In the genomic region with DNA sequence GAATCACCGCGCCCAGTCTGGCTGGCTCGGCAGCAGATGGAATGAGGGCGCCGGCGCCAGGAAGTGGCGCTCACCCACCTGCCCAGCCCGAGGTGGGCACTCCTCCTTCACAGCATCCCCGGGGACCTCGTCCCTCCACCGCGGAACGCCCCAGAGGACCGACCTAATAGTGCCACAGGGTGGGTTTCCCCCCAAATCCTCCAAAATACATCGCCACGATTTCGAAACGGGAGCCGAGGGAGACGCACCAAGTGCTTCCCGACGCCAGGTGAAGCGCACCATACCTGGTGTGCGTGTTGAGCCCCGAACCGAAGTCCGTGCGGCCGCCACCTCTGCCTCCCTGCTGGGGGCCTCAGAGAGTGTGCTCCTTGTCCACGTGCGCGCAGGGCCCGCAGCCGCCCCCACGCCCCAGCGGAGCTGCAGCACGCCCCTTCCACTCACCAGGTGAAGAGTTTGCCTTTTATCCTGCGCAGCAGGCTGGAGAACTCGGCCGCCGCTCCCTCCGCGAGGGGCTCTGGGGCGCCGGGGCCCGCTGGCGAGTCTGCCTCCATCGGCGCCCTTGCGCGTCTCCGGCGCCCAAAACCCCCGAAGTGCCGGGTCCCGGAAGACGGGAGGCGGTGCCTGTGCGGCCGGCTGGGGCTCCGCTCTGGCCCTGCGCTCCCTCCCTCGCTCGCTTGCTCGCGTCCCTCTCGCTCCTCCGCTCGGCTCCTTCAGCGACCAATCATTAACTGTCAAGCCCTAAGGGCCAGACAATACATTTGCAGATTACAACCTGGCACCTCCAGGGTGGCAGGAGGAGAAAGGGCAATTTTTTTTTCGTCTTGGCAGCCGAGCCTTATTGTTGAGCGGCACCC, we compare ENCODE assay signal across 1 cellular context.
A peak's percentile ranks its signal among the peaks of the same experiment; 100 is the strongest.
TF ChIP-seq lines count a peak whose summit lies in the region.

Gene SLC35F2 (minus strand): TSS at position 571 of the 854 bp plus-strand sequence. CDS start 20 bp downstream, at position 551.

TF ChIP-seq in K562, 482 proteins besides CTCF, POLR2A, EP300 and RAD21 (continued from another document and continues in another):
- no peak for TF ChIP-seq ATF1 (CRISPR knock-in tag; IDR thresholded peaks at IDR 0.05)
- peak; percentile 41; the same call in 1 of the 2 replicates for TF ChIP-seq ATF1 (tag; IDR thresholded peaks at IDR 0.05)
- peak; percentile 14; the same call in 1 of the 2 replicates for TF ChIP-seq CBFA2T2 (conservative IDR thresholded peaks at IDR 0.05)
- no peak for TF ChIP-seq RBM17 (IDR thresholded peaks at IDR 0.05; ENCODE audit: borderline replicate concordance, low read depth, low read length)
- no peak for TF ChIP-seq ZNF79 (CRISPR knock-in tag; IDR thresholded peaks at IDR 0.05; ENCODE audit: low read depth)
- TF ChIP-seq, protein P1, sequence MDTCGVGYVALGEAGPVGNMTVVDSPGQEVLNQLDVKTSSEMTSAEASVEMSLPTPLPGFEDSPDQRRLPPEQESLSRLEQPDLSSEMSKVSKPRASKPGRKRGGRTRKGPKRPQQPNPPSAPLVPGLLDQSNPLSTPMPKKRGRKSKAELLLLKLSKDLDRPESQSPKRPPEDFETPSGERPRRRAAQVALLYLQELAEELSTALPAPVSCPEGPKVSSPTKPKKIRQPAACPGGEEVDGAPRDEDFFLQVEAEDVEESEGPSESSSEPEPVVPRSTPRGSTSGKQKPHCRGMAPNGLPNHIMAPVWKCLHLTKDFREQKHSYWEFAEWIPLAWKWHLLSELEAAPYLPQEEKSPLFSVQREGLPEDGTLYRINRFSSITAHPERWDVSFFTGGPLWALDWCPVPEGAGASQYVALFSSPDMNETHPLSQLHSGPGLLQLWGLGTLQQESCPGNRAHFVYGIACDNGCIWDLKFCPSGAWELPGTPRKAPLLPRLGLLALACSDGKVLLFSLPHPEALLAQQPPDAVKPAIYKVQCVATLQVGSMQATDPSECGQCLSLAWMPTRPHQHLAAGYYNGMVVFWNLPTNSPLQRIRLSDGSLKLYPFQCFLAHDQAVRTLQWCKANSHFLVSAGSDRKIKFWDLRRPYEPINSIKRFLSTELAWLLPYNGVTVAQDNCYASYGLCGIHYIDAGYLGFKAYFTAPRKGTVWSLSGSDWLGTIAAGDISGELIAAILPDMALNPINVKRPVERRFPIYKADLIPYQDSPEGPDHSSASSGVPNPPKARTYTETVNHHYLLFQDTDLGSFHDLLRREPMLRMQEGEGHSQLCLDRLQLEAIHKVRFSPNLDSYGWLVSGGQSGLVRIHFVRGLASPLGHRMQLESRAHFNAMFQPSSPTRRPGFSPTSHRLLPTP (IDR thresholded peaks at IDR 0.05; ENCODE audit: borderline replicate concordance, extremely low read depth, insufficient read length) = peak; percentile 12
- TF ChIP-seq, protein P2, sequence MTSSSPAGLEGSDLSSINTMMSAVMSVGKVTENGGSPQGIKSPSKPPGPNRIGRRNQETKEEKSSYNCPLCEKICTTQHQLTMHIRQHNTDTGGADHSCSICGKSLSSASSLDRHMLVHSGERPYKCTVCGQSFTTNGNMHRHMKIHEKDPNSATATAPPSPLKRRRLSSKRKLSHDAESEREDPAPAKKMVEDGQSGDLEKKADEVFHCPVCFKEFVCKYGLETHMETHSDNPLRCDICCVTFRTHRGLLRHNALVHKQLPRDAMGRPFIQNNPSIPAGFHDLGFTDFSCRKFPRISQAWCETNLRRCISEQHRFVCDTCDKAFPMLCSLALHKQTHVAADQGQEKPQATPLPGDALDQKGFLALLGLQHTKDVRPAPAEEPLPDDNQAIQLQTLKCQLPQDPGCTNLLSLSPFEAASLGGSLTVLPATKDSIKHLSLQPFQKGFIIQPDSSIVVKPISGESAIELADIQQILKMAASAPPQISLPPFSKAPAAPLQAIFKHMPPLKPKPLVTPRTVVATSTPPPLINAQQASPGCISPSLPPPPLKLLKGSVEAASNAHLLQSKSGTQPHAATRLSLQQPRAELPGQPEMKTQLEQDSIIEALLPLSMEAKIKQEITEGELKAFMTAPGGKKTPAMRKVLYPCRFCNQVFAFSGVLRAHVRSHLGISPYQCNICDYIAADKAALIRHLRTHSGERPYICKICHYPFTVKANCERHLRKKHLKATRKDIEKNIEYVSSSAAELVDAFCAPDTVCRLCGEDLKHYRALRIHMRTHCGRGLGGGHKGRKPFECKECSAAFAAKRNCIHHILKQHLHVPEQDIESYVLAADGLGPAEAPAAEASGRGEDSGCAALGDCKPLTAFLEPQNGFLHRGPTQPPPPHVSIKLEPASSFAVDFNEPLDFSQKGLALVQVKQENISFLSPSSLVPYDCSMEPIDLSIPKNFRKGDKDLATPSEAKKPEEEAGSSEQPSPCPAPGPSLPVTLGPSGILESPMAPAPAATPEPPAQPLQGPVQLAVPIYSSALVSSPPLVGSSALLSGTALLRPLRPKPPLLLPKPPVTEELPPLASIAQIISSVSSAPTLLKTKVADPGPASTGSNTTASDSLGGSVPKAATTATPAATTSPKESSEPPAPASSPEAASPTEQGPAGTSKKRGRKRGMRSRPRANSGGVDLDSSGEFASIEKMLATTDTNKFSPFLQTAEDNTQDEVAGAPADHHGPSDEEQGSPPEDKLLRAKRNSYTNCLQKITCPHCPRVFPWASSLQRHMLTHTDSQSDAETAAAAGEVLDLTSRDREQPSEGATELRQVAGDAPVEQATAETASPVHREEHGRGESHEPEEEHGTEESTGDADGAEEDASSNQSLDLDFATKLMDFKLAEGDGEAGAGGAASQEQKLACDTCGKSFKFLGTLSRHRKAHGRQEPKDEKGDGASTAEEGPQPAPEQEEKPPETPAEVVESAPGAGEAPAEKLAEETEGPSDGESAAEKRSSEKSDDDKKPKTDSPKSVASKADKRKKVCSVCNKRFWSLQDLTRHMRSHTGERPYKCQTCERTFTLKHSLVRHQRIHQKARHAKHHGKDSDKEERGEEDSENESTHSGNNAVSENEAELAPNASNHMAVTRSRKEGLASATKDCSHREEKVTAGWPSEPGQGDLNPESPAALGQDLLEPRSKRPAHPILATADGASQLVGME (CRISPR knock-in tag; IDR thresholded peaks at IDR 0.05) = 0 out of 2 replicates have a peak, but pooled peaks have one; percentile 41
- TF ChIP-seq RB1 (IDR thresholded peaks at IDR 0.05; ENCODE audit: low read depth) = 0 out of 2 replicates have a peak, but pooled peaks have one; percentile 62
- TF ChIP-seq GATAD2A (IDR thresholded peaks at IDR 0.05) = peak; percentile 38; the same call in 1 of the 2 replicates
- 0 out of 2 replicates have a peak, but pooled peaks have one; percentile 79 for TF ChIP-seq ZKSCAN1 (IDR thresholded peaks at IDR 0.05; ENCODE audit: low read depth, low read length)
- TF ChIP-seq BDP1 (IDR thresholded peaks at IDR 0.05; ENCODE audit: insufficient read depth, insufficient read length) = no peak
- TF ChIP-seq L3MBTL2 (IDR thresholded peaks at IDR 0.05) = peak; percentile 90
- TF ChIP-seq CTBP1 (IDR thresholded peaks at IDR 0.05; ENCODE audit: borderline replicate concordance) = peak; percentile 82; the same call in 1 of the 2 replicates
- TF ChIP-seq NR2C2 (CRISPR knock-in tag; IDR thresholded peaks at IDR 0.05) = no peak; the same call in 1 of the 2 replicates
- TF ChIP-seq NR2C2 (tag; IDR thresholded peaks at IDR 0.05) = no peak
- no peak for TF ChIP-seq ZNF224 (CRISPR knock-in tag; IDR thresholded peaks at IDR 0.05)
- peak; percentile 65 for TF ChIP-seq GABPA (tag; conservative IDR thresholded peaks at IDR 0.05; ENCODE audit: low read depth)
- peak; percentile 98 for TF ChIP-seq MAX (CRISPR knock-in tag; IDR thresholded peaks at IDR 0.05)
- peak in 1 of 2 experiments; percentile 12; a peak in 1 of 4 replicates for TF ChIP-seq FOXK2 (conservative IDR thresholded peaks at IDR 0.05 in 1 of 2, IDR thresholded peaks at IDR 0.05 in 1 of 2; ENCODE audit: low read depth in 2 of 2)
- TF ChIP-seq PHF20 (IDR thresholded peaks at IDR 0.05; ENCODE audit: partially characterized antibody) = peak; percentile 61
- TF ChIP-seq BCOR (IDR thresholded peaks at IDR 0.05) = peak; percentile 11; the same call in 1 of the 2 replicates
- no peak for TF ChIP-seq MEF2A (IDR thresholded peaks at IDR 0.05; ENCODE audit: control insufficient read depth, low read depth, low read length)
- TF ChIP-seq ZNF197 (CRISPR knock-in tag; IDR thresholded peaks at IDR 0.05; ENCODE audit: low read depth) = no peak
- TF ChIP-seq HMG20B (CRISPR knock-in tag; IDR thresholded peaks at IDR 0.05) = no peak
- TF ChIP-seq ZBTB7A (IDR thresholded peaks at IDR 0.05; ENCODE audit: borderline replicate concordance, control insufficient read depth, low read depth, low read length) = 0 out of 2 replicates have a peak, but pooled peaks have one; percentile 74
- TF ChIP-seq TCF3 (CRISPR knock-in tag; IDR thresholded peaks at IDR 0.05) = 0 out of 2 replicates have a peak, but pooled peaks have one; percentile 19
- TF ChIP-seq DMBX1 (CRISPR knock-in tag; IDR thresholded peaks at IDR 0.05; ENCODE audit: borderline replicate concordance) = 0 out of 2 replicates have a peak, but pooled peaks have one; percentile 9
- peak in 2 of 3 experiments; percentile 51 to 77 for TF ChIP-seq YY1 (IDR thresholded peaks at IDR 0.05; ENCODE audit: borderline replicate concordance in 1 of 3, control insufficient read depth in 1 of 3, extremely low read depth in 1 of 3, insufficient read depth in 3 of 3, insufficient read length in 1 of 3, insufficient replicate concordance in 2 of 3, low read depth in 1 of 3, low read length in 2 of 3)
- peak; percentile 97 for TF ChIP-seq EP400 (IDR thresholded peaks at IDR 0.05)
- no peak for TF ChIP-seq ZNF384 (IDR thresholded peaks at IDR 0.05; ENCODE audit: low read depth, low read length)
- peak in 1 of 3 experiments; percentile 48; a peak in 1 of 6 replicates for TF ChIP-seq ZBTB11 (CRISPR knock-in tag; IDR thresholded peaks at IDR 0.05)
- peak; percentile 78 for TF ChIP-seq ZNF395 (CRISPR knock-in tag; IDR thresholded peaks at IDR 0.05)
- TF ChIP-seq, protein P3, sequence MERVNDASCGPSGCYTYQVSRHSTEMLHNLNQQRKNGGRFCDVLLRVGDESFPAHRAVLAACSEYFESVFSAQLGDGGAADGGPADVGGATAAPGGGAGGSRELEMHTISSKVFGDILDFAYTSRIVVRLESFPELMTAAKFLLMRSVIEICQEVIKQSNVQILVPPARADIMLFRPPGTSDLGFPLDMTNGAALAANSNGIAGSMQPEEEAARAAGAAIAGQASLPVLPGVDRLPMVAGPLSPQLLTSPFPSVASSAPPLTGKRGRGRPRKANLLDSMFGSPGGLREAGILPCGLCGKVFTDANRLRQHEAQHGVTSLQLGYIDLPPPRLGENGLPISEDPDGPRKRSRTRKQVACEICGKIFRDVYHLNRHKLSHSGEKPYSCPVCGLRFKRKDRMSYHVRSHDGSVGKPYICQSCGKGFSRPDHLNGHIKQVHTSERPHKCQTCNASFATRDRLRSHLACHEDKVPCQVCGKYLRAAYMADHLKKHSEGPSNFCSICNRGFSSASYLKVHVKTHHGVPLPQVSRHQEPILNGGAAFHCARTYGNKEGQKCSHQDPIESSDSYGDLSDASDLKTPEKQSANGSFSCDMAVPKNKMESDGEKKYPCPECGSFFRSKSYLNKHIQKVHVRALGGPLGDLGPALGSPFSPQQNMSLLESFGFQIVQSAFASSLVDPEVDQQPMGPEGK (CRISPR knock-in tag; IDR thresholded peaks at IDR 0.05; ENCODE audit: borderline replicate concordance) = no peak
- peak; percentile 86 for TF ChIP-seq CXXC5 (CRISPR knock-in tag; IDR thresholded peaks at IDR 0.05)
- TF ChIP-seq ESRRA (IDR thresholded peaks at IDR 0.05; ENCODE audit: borderline replicate concordance, low read depth) = 0 out of 2 replicates have a peak, but pooled peaks have one; percentile 48
- TF ChIP-seq, protein P4, sequence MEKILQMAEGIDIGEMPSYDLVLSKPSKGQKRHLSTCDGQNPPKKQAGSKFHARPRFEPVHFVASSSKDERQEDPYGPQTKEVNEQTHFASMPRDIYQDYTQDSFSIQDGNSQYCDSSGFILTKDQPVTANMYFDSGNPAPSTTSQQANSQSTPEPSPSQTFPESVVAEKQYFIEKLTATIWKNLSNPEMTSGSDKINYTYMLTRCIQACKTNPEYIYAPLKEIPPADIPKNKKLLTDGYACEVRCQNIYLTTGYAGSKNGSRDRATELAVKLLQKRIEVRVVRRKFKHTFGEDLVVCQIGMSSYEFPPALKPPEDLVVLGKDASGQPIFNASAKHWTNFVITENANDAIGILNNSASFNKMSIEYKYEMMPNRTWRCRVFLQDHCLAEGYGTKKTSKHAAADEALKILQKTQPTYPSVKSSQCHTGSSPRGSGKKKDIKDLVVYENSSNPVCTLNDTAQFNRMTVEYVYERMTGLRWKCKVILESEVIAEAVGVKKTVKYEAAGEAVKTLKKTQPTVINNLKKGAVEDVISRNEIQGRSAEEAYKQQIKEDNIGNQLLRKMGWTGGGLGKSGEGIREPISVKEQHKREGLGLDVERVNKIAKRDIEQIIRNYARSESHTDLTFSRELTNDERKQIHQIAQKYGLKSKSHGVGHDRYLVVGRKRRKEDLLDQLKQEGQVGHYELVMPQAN (IDR thresholded peaks at IDR 0.05; ENCODE audit: borderline replicate concordance) = peak; percentile 91
